In the genomic region with DNA sequence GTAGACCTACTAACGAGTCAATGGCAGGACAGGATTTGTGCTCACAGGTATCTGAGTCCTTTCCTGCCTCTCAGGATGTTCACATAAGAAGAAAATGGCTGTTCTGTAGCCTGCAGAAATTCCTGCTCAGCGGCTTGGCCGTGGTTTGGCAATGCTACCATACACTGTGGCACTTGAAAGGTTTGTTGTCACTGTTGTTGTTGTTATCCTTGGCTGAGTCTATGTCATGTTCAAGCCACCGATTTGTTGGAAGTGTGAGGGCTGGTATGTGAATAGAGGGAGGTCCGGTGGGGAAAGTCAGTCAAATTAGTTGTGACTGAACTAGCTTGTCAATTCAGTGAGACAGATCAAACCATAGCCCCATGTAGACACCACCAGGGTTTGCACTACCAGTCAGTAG, we compare ENCODE assay signal across 29 cellular contexts.
"Had no signal": no experiment of that assay in that cellular context is flagged by ENCODE, and none has a peak within 500 bp of the region (broad histone marks: within the 10 kb centered on the region; RNA-seq: fewer than 3 reads in every experiment).

No MANE protein-coding gene starts in this region.

- DNase-seq: activated CD4-positive, alpha-beta memory T cell treated with anti-CD3 and anti-CD28 coated beads, Interleukin-2, amount 10 ng/mL, durations not matched to agents 7 days and 5 days; activated CD4-positive, alpha-beta T cell treated with anti-CD3 and anti-CD28 coated beads, Interleukin-2, amount 10 ng/mL, durations not matched to agents 24 days and 14 days; activated CD8-positive, alpha-beta memory T cell treated with anti-CD3 and anti-CD28 coated beads, Interleukin-2, amount 50 U/mL, for 48 hours; activated naive CD8-positive, alpha-beta T cell treated with anti-CD3 and anti-CD28 coated beads, Interleukin-2, amount 50 U/mL, for 24 hours; activated T-cell treated with anti-CD3 and anti-CD28 coated beads, Interleukin-2, amount 50 U/mL, for 24 hours; cortex of kidney; islet precursor cell; left cardiac atrium; left ventricle myocardium superior; naive B cell; nucleus accumbens; psoas muscle; stimulated activated CD4-positive, alpha-beta T cell treated with anti-CD3 and anti-CD28 coated beads, Interleukin-1b, Interleukin-23, amount 100 ng/mL, for 48 hours; stimulated activated CD4-positive, alpha-beta T cell treated with anti-CD3 and anti-CD28 coated beads, Interleukin-4, amount 100 ng/mL, for 4 hours; stimulated activated CD8-positive, alpha-beta memory T cell treated with anti-CD3 and anti-CD28 coated beads, Interleukin-4, amount 100 ng/mL, for 48 hours; T-cell; testis; transverse colon had no signal

- H3K36me3 Mint-ChIP-seq: activated naive CD4-positive, alpha-beta T cell treated with anti-CD3 and anti-CD28 coated beads, Interleukin-2, amount 50 U/mL, for 24 hours; naive B cell; stimulated activated memory B cell treated with anti-CD40 and anti-IgM and Interleukin-4, amounts not matched to agents 10 μg/mL and 1 μg/mL and 100 μg/mL, for 72 hours; T-cell had no signal

- H3K36me3 ChIP-seq: cardiac muscle cell, gastroesophageal sphincter, right atrium auricular region, transverse colon had no signal

- H3K27ac ChIP-seq: cardiac muscle cell, gastroesophageal sphincter, hepatocyte, parathyroid adenoma, psoas muscle, right atrium auricular region, testis, transverse colon, VCaP had no signal

- H3K27me3 ChIP-seq: cardiac muscle cell, gastroesophageal sphincter, hepatocyte, right atrium auricular region, testis, transverse colon had no signal

- H3K4me1 ChIP-seq: gastroesophageal sphincter, parathyroid adenoma, psoas muscle, right atrium auricular region, testis, transverse colon had no signal

- H3K27ac Mint-ChIP-seq: activated CD4-positive, alpha-beta memory T cell treated with anti-CD3 and anti-CD28 coated beads, Interleukin-2, amount 10 ng/mL, durations not matched to agents 7 days and 5 days; activated CD4-positive, alpha-beta T cell treated with anti-CD3 and anti-CD28 coated beads, Interleukin-2, amount 10 ng/mL, durations not matched to agents 24 days and 14 days; activated naive CD4-positive, alpha-beta T cell treated with anti-CD3 and anti-CD28 coated beads, Interleukin-2, amount 50 U/mL, for 24 hours; activated naive CD8-positive, alpha-beta T cell treated with anti-CD3 and anti-CD28 coated beads, Interleukin-2, amount 50 U/mL, for 24 hours; activated T-cell treated with anti-CD3 and anti-CD28 coated beads, Interleukin-2, amount 50 U/mL, for 24 hours; activated T-helper 2 cell treated with anti-CD3 and anti-CD28 coated beads, Interferon-gamma antibody, Interleukin-2, Interleukin-4, amounts not matched to agents 10 μg/mL and 5 μg/mL and 100 μg/mL, durations not matched to agents 14 hours and 24 hours and 36 hours; naive B cell; stimulated activated memory B cell treated with anti-CD40 and anti-IgM and Interleukin-4, amounts not matched to agents 10 μg/mL and 1 μg/mL and 100 μg/mL, for 72 hours; T-cell; T-helper 2 cell treated with Interferon-gamma antibody and Interleukin-4, amounts not matched to agents 5 μg/mL and 100 μg/mL, for 36 hours had no signal

- H3K4me3 ChIP-seq: cardiac muscle cell, gastroesophageal sphincter, hepatocyte, psoas muscle, right atrium auricular region, smooth muscle cell, testis, transverse colon had no signal

- ATAC-seq: activated naive CD8-positive, alpha-beta T cell treated with anti-CD3 and anti-CD28 coated beads, Interleukin-2, amount 50 U/mL, for 24 hours; gastroesophageal sphincter; left cardiac atrium; left ventricle myocardium superior; psoas muscle; stimulated activated memory B cell treated with anti-CD40 and anti-IgM and Interleukin-4, amounts not matched to agents 10 μg/mL and 1 μg/mL and 100 μg/mL, for 72 hours; T-cell had no signal

- H3K9me3 Mint-ChIP-seq: activated CD4-positive, alpha-beta memory T cell treated with anti-CD3 and anti-CD28 coated beads, Interleukin-2, amount 10 ng/mL, durations not matched to agents 7 days and 5 days; activated CD4-positive, alpha-beta T cell treated with anti-CD3 and anti-CD28 coated beads, Interleukin-2, amount 10 ng/mL, durations not matched to agents 24 days and 14 days; activated naive CD4-positive, alpha-beta T cell treated with anti-CD3 and anti-CD28 coated beads, Interleukin-2, amount 50 U/mL, for 24 hours; activated naive CD8-positive, alpha-beta T cell treated with anti-CD3 and anti-CD28 coated beads, Interleukin-2, amount 50 U/mL, for 24 hours; activated T-cell treated with anti-CD3 and anti-CD28 coated beads, Interleukin-2, amount 50 U/mL, for 24 hours; activated T-helper 2 cell treated with anti-CD3 and anti-CD28 coated beads, Interferon-gamma antibody, Interleukin-2, Interleukin-4, amounts not matched to agents 10 μg/mL and 5 μg/mL and 100 μg/mL, durations not matched to agents 14 hours and 24 hours and 36 hours; naive B cell; stimulated activated memory B cell treated with anti-CD40 and anti-IgM and Interleukin-4, amounts not matched to agents 10 μg/mL and 1 μg/mL and 100 μg/mL, for 72 hours; T-cell; T-helper 2 cell treated with Interferon-gamma antibody and Interleukin-4, amounts not matched to agents 5 μg/mL and 100 μg/mL, for 36 hours had no signal

- H3K4me3 Mint-ChIP-seq: activated CD4-positive, alpha-beta memory T cell treated with anti-CD3 and anti-CD28 coated beads, Interleukin-2, amount 10 ng/mL, durations not matched to agents 7 days and 5 days; activated CD4-positive, alpha-beta T cell treated with anti-CD3 and anti-CD28 coated beads, Interleukin-2, amount 10 ng/mL, durations not matched to agents 24 days and 14 days; activated naive CD4-positive, alpha-beta T cell treated with anti-CD3 and anti-CD28 coated beads, Interleukin-2, amount 50 U/mL, for 24 hours; activated naive CD8-positive, alpha-beta T cell treated with anti-CD3 and anti-CD28 coated beads, Interleukin-2, amount 50 U/mL, for 24 hours; activated T-cell treated with anti-CD3 and anti-CD28 coated beads, Interleukin-2, amount 50 U/mL, for 24 hours; naive B cell; stimulated activated memory B cell treated with anti-CD40 and anti-IgM and Interleukin-4, amounts not matched to agents 10 μg/mL and 1 μg/mL and 100 μg/mL, for 72 hours; T-cell; T-helper 2 cell treated with Interferon-gamma antibody and Interleukin-4, amounts not matched to agents 5 μg/mL and 100 μg/mL, for 36 hours had no signal

- H3K4me1 Mint-ChIP-seq: activated CD4-positive, alpha-beta memory T cell treated with anti-CD3 and anti-CD28 coated beads, Interleukin-2, amount 10 ng/mL, durations not matched to agents 7 days and 5 days; activated CD4-positive, alpha-beta T cell treated with anti-CD3 and anti-CD28 coated beads, Interleukin-2, amount 10 ng/mL, durations not matched to agents 24 days and 14 days; activated naive CD4-positive, alpha-beta T cell treated with anti-CD3 and anti-CD28 coated beads, Interleukin-2, amount 50 U/mL, for 24 hours; activated naive CD8-positive, alpha-beta T cell treated with anti-CD3 and anti-CD28 coated beads, Interleukin-2, amount 50 U/mL, for 24 hours; naive B cell; stimulated activated memory B cell treated with anti-CD40 and anti-IgM and Interleukin-4, amounts not matched to agents 10 μg/mL and 1 μg/mL and 100 μg/mL, for 72 hours; T-cell had no signal

- H3K27me3 Mint-ChIP-seq: activated CD4-positive, alpha-beta memory T cell treated with anti-CD3 and anti-CD28 coated beads, Interleukin-2, amount 10 ng/mL, durations not matched to agents 7 days and 5 days; activated naive CD8-positive, alpha-beta T cell treated with anti-CD3 and anti-CD28 coated beads, Interleukin-2, amount 50 U/mL, for 24 hours had no signal

- H3K9me3 ChIP-seq: gastroesophageal sphincter, psoas muscle, right atrium auricular region, testis, transverse colon had no signal
